In the genomic region with DNA sequence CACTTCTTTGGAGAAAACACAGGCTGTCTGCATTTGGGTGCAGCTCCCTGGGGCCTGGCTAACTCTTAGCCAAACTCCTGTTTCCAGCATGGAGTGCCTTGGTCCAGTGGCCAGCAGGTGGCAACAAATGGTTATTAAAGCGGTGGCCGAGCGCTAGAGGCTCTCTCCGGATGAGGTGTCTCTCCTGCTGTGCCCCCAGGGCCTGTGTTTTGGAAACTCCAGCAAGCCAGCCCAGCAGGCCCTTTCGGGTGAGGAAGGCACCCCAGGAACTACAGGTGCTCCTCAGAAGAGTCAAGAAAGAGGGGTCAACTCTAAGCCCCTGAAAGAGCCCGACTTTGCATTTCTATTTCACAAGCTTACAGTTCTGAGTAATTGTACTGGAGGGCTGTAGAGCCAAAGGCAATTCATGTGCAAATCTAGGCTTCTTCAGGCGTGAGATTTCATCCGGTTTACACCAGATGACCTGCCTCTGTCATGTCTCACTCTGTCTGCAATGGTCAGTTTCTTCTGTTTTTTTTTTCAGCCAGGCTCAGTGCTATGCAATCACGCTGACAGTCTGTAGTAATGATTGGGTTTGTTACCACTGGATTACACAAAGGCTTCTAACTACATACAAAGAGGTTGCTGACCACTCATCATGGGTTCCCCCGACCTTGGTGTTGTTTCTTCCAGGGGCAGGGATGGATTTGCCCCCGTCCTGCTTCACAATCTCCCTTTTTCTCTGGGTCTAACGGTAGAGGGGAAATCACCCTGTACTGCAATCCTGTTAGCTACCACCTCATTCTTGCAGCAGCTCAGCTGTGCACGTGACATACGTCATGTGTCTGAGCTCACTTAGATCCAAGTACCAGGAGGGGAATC, we compare ENCODE assay signal across 8 cellular contexts. TPM values are rescaled to one million over a fixed set of nuclear protein-coding genes. Genes with fewer than 3 reads are reported as not detected.
A peak's percentile ranks its signal among the peaks of the same experiment; 100 is the strongest.
DNase-seq lines count a peak whose midpoint lies in the region; ATAC-seq and TF ChIP-seq lines count a peak whose summit lies in the region.

No MANE protein-coding gene starts in this region.

- CTCF ChIA-PET in Caco-2 (lab: Charles Lee), result interaction anchor here (0.6 to 2.7 kb wide), 15 partner anchors 9 to 309 kb away, joined by 3 to 38 read pairs (median 4); partner anchors contain the start of gene CHN1
- CTCF ChIA-PET in IMR-90 (lab: Yijun Ruan, JAX), result interaction anchor here (0.5 to 3.3 kb wide), 30 partner anchors 9 to 277 kb away, joined by 3 to 53 read pairs (median 4); no protein-coding TSS in a partner anchor

- peak overlapping the region; percentile 89 for H2BK5ac ChIP-seq in IMR-90 (ENCODE audit: low read depth, low read length, poor library complexity, severe bottlenecking)

- no peaks in the 10 kb centered on the region for H3K4me1 Mint-ChIP-seq in Caco-2 (ENCODE audit: low read depth, unreplicated experiment)

- no peak overlapping the region for H3K4me3 ChIP-seq in Caco-2 (ENCODE audit: low read depth, low read length)
- H3K4me3 ChIP-seq in IMR-90 (ENCODE audit: insufficient read depth, low read depth, low read length), result no peak overlapping the region
- no peak overlapping the region for H3K4me3 ChIP-seq in iPS DF 6.9 (ENCODE audit: low read length)
- H3K4me3 ChIP-seq in skeletal muscle cell (ENCODE audit: low read depth, low read length), result no peak overlapping the region

- ATAC-seq in GM21367 (IDR thresholded peaks at IDR 0.05; ENCODE audit: unreplicated experiment), result peak; percentile 65
- ATAC-seq in IMR-90 (ENCODE audit: low read depth), result peak; percentile 86
- no peak for ATAC-seq in HG02970 (IDR thresholded peaks at IDR 0.05; ENCODE audit: low FRiP score, unreplicated experiment)

- peak overlapping the region; percentile 71 for H2AK9ac ChIP-seq in IMR-90 (replicated peaks; ENCODE audit: low read depth, low read length, poor library complexity)

- H2BK15ac ChIP-seq in IMR-90 (ENCODE audit: low read depth, low read length), result peak overlapping the region; percentile 81; the same call in 2 of the 3 replicates

- peak; percentile 85 to 92 for TF ChIP-seq CTCF in Caco-2 (IDR thresholded peaks at IDR 0.05; ENCODE audit: insufficient read depth in 1 of 2, low read depth in 1 of 2, low read length in 1 of 2, severe bottlenecking in 1 of 2, unreplicated experiment in 1 of 2)
- TF ChIP-seq CTCF in IMR-90 (conservative IDR thresholded peaks at IDR 0.05; ENCODE audit: low read depth, low read length), result peak; percentile 94

- 14% methylated on average over 7 of the region's 14 CpGs; no CpG with 5 or more reads in 1 of the 2 experiments for WGBS in IMR-90 (ENCODE audit: extremely low coverage in 2 of 2, insufficient read length in 1 of 2), 2 experiments
- WGBS in iPS DF 6.9 (ENCODE audit: insufficient coverage, insufficient read length), result no CpG with 5 or more reads among the region's 14 CpGs

- peaks cover 4% of the 10 kb centered on the region for H3K36me3 Mint-ChIP-seq in Caco-2 (ENCODE audit: insufficient read depth, unreplicated experiment)

- H3K79me1 ChIP-seq in IMR-90 (ENCODE audit: low read depth in 1 of 2, low read length in 2 of 2), result no peaks in the 10 kb centered on the region

- no peaks in the 10 kb centered on the region for H3K27me3 ChIP-seq in Caco-2 (replicated peaks; ENCODE audit: control insufficient read depth, insufficient read depth, low read length)
- H3K27me3 ChIP-seq in IMR-90 (ENCODE audit: control insufficient read depth, insufficient read depth, low read length), result no peaks in the 10 kb centered on the region
- no peaks in the 10 kb centered on the region for H3K27me3 ChIP-seq in iPS DF 6.9 (ENCODE audit: control insufficient read depth, insufficient read depth, low read length)

- H4K20me1 ChIP-seq in IMR-90 (ENCODE audit: insufficient read depth, low read length), result no peaks in the 10 kb centered on the region

- peak; percentile 74 to 78 for DNase-seq in Caco-2
- DNase-seq in IMR-90, result peak; percentile 82
- DNase-seq in RPMI7951 (ENCODE audit: low read depth), result peak; percentile 90
- peak; percentile 43 for DNase-seq in brain pericyte (ENCODE audit: low read depth, low spot score)
- peak; percentile 82 for DNase-seq in iPS DF 6.9 (ENCODE audit: low read depth, low spot score)
- peak; percentile 45 for DNase-seq in skeletal muscle cell (ENCODE audit: low read depth)

- no peaks in the 10 kb centered on the region for H3K9me3 Mint-ChIP-seq in Caco-2 (ENCODE audit: unreplicated experiment)

- H3K4me2 ChIP-seq in IMR-90 (ENCODE audit: low read depth, low read length), result peak overlapping the region; percentile 13; the same call in 1 of the 2 replicates

- H2BK120ac ChIP-seq in IMR-90 (ENCODE audit: low read depth, low read length), result peak overlapping the region; percentile 97

- H3K4me1 ChIP-seq in Caco-2, result peaks cover 5% of the 10 kb centered on the region; the same call in 1 of the 2 replicates
- peaks cover 25% of the 10 kb centered on the region for H3K4me1 ChIP-seq in IMR-90 (ENCODE audit: control insufficient read depth, insufficient read depth, low read length)
- peaks cover 8% of the 10 kb centered on the region for H3K4me1 ChIP-seq in iPS DF 6.9 (ENCODE audit: control insufficient read depth, insufficient read depth, low read length)

- H3K4ac ChIP-seq in IMR-90 (ENCODE audit: low read depth, low read length), result peak overlapping the region; percentile 85

- H3K9me3 ChIP-seq in Caco-2 (no peaks in the 10 kb centered on the region), IMR-90 (ENCODE audit: control insufficient read depth, insufficient read depth, low read length) (no peaks in the 10 kb centered on the region), iPS DF 6.9 (ENCODE audit: control insufficient read depth, insufficient read depth, low read length) (no peaks in the 10 kb centered on the region)

- no peak overlapping the region for H3K4me3 Mint-ChIP-seq in Caco-2 (ENCODE audit: unreplicated experiment)

- TF ChIP-seq RAD21 in IMR-90 (IDR thresholded peaks at IDR 0.05; ENCODE audit: low read length), result peak; percentile 94

- H2AK5ac ChIP-seq in IMR-90 (ENCODE audit: low read depth, low read length), result peak overlapping the region; percentile 89

- H4K5ac ChIP-seq in IMR-90 (ENCODE audit: low read depth, low read length), result peak overlapping the region; percentile 67

- H3K36me3 ChIP-seq in Caco-2 (ENCODE audit: control insufficient read depth, insufficient read depth, low read length), result no peaks in the 10 kb centered on the region
- no peaks in the 10 kb centered on the region for H3K36me3 ChIP-seq in IMR-90 (ENCODE audit: control insufficient read depth, insufficient read depth, low read length)
- H3K36me3 ChIP-seq in iPS DF 6.9 (ENCODE audit: control insufficient read depth, insufficient read depth, low read length), result no peaks in the 10 kb centered on the region

- H3K27ac ChIP-seq in IMR-90 (ENCODE audit: insufficient read depth, low read length) (peak overlapping the region; percentile 93), iPS DF 6.9 (ENCODE audit: low read length) (no peak overlapping the region)

- dilution Hi-C loops in IMR-90 (cut with HindIII; ENCODE audit: low sequenced_read_pairs, unreplicated experiment), result loop anchor here (25.0 kb wide), 1 partner anchor 215 kb away; no protein-coding TSS in a partner anchor

- peak overlapping the region; percentile 81 for H3K18ac ChIP-seq in IMR-90 (ENCODE audit: low read depth, low read length)

- peak overlapping the region; percentile 19 for H3K9ac ChIP-seq in IMR-90 (ENCODE audit: low read depth, low read length)

- H2AFZ ChIP-seq in IMR-90 (replicated peaks; ENCODE audit: low read length, poor library complexity), result peak overlapping the region; percentile 87

- in situ Hi-C loops in IMR-90 (cut with MboI; ENCODE audit: low sequenced_read_pairs), result loop anchor here (5.0 kb wide), 1 partner anchor 215 kb away; no protein-coding TSS in a partner anchor

- peak overlapping the region; percentile 51 to 89 for H4K8ac ChIP-seq in IMR-90 (ENCODE audit: low read depth in 2 of 2, low read length in 2 of 2)

- peak overlapping the region; percentile 83 for H3K56ac ChIP-seq in IMR-90 (ENCODE audit: extremely low read depth, insufficient read depth, low read length)

- H3K14ac ChIP-seq in IMR-90 (replicated peaks; ENCODE audit: low read depth, low read length), result peak overlapping the region; percentile 89

- H4K91ac ChIP-seq in IMR-90 (ENCODE audit: insufficient read depth, low read depth, low read length), result peak overlapping the region; percentile 91

- H3K27ac Mint-ChIP-seq in Caco-2 (ENCODE audit: unreplicated experiment), result no peak overlapping the region

- H3K9me1 ChIP-seq in IMR-90 (ENCODE audit: insufficient read depth, low read length), result peaks cover 18% of the 10 kb centered on the region

- no peaks in the 10 kb centered on the region for H3K27me3 Mint-ChIP-seq in Caco-2 (ENCODE audit: insufficient read depth, unreplicated experiment)

- POLR2A ChIA-PET in Caco-2 (lab: Charles Lee), result interaction anchor here (0.6 kb wide), 1 partner anchor 425 kb away, joined by 4 read pairs; no protein-coding TSS in a partner anchor
- POLR2A ChIA-PET in IMR-90 (lab: Charles Lee; ENCODE audit: unreplicated experiment), result interaction anchor here (0.7 to 1.2 kb wide), 3 partner anchors 11 to 72 kb away, joined by 3 to 5 read pairs (median 3); no protein-coding TSS in a partner anchor

- H2BK20ac ChIP-seq in IMR-90 (ENCODE audit: low read depth, low read length), result peak overlapping the region; percentile 97

- peak overlapping the region; percentile 82 for H3K23ac ChIP-seq in IMR-90 (ENCODE audit: low read depth, low read length)

- no peak for TF ChIP-seq POLR2A in IMR-90 (IDR thresholded peaks at IDR 0.05; ENCODE audit: low read depth, low read length)

- BruUV-seq in Caco-2 (replicated peaks; lab: Mats Ljungman, UMichigan) (no TSS peak), IMR-90 (replicated peaks; lab: Mats Ljungman, UMichigan) (no TSS peak)

- intact Hi-C loops in Caco-2 (cut with micrococcal nuclease; ENCODE audit: unreplicated experiment) (loop anchor here (1.0 to 10.0 kb wide), 3 partner anchors 23 to 213 kb away; no protein-coding TSS in a partner anchor), IMR-90 (cut with micrococcal nuclease) (loop anchor here (1.0 to 2.0 kb wide), 5 partner anchors 71 to 218 kb away; no protein-coding TSS in a partner anchor)

TF ChIP-seq in IMR-90, 13 proteins besides CTCF, POLR2A, EP300 and RAD21 (continues in another document):
- TF ChIP-seq RCOR1 (IDR thresholded peaks at IDR 0.05; ENCODE audit: insufficient replicate concordance, low read length) (no peak), SMC3 (IDR thresholded peaks at IDR 0.05; ENCODE audit: low read depth, low read length) (peak; percentile 99), BHLHE40 (IDR thresholded peaks at IDR 0.05; ENCODE audit: low read depth, low read length) (peak; percentile 91), MAZ (IDR thresholded peaks at IDR 0.05; ENCODE audit: borderline replicate concordance, low read depth, low read length) (peak; percentile 77; the same call in 1 of the 2 replicates)

RNA-seq across cellular contexts. Expression of gene CHRNA1, which starts 7.6 kb away (rescaled TPM):
- total RNA-seq in Caco-2 (2022), result not detected in 2 replicates
- 0.56 and 0.90 TPM in 2 replicates for total RNA-seq in IMR-90 (2012; rRNA removed)
- polyA plus RNA-seq in IMR-90 (2012; rRNA removed), result 0.75 and 1.2 TPM in 2 replicates
- polyA plus RNA-seq in IMR-90 (2012; cell fraction: cytosol; rRNA removed), result 0.66 and 1.2 TPM in 2 replicates
- polyA plus RNA-seq in IMR-90 (2012; cell fraction: nucleus; rRNA removed; ENCODE audit: low replicate concordance), result 0.76 and 1.5 TPM in 2 replicates
- 7.5 and 10.6 TPM in 2 replicates for total RNA-seq in RPMI7951 (2014; rRNA removed; shearing (Covaris generic))
